ENCODE assay signal across 15 cellular contexts in the genomic region with DNA sequence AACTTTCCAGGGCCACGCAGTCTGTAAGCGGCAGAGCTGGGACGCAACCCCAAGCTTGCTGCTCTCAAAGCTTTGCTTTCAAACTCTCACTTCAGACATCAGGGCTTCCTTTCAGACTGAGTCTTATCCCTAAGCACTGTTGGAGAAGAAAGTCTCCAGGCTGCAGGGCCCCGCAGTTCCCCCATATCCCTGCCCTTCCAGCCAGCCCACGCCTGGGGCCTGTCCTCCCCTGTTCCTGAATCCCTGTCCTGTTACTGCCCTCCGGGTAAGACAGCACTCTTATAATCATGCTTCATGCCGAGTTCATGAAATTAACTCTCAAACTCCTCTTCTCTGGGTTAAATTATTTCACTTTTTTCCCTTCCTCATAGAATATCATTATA.
"Had no signal": no experiment of that assay in that cellular context is flagged by ENCODE, and none has a peak within 500 bp of the region (broad histone marks: within the 10 kb centered on the region; RNA-seq: fewer than 3 reads in every experiment).

No MANE protein-coding gene starts in this region.

- DNase-seq: activated B cell treated with CpG ODN at 0.5 μM for 24 hours; activated CD8-positive, alpha-beta memory T cell treated with anti-CD3 and anti-CD28 coated beads, Interleukin-2, amount 50 U/mL, for 48 hours; activated gamma-delta T cell treated with Interleukin-2 at 50 U/mL for 16 hours; activated T-cell treated with anti-CD3 and anti-CD28 coated beads, Interleukin-2, amount 50 U/mL, for 24 hours; amniotic stem cell; brain microvascular endothelial cell; cortex of kidney; islet precursor cell; left cardiac atrium; left ventricle myocardium superior; right cardiac atrium; T-helper 2 cell; tibial artery had no signal

- H3K27me3 Mint-ChIP-seq: activated B cell treated with CpG ODN at 0.5 μM for 24 hours; activated T-cell treated with anti-CD3 and anti-CD28 coated beads, Interleukin-2, amount 50 U/mL, for 24 hours had no signal

- H3K27ac Mint-ChIP-seq: activated B cell treated with CpG ODN at 0.5 μM for 24 hours had no signal

- ATAC-seq: gastroesophageal sphincter, left cardiac atrium, left ventricle myocardium superior, right cardiac atrium had no signal

- H3K9me3 Mint-ChIP-seq: activated B cell treated with CpG ODN at 0.5 μM for 24 hours; activated T-cell treated with anti-CD3 and anti-CD28 coated beads, Interleukin-2, amount 50 U/mL, for 24 hours; neural progenitor cell had no signal

- H3K36me3 Mint-ChIP-seq: neural progenitor cell had no signal

- H3K4me3 Mint-ChIP-seq: activated B cell treated with CpG ODN at 0.5 μM for 24 hours; activated T-cell treated with anti-CD3 and anti-CD28 coated beads, Interleukin-2, amount 50 U/mL, for 24 hours had no signal
